Comparison of ENCODE assay signal across 25 cellular contexts in the genomic region with DNA sequence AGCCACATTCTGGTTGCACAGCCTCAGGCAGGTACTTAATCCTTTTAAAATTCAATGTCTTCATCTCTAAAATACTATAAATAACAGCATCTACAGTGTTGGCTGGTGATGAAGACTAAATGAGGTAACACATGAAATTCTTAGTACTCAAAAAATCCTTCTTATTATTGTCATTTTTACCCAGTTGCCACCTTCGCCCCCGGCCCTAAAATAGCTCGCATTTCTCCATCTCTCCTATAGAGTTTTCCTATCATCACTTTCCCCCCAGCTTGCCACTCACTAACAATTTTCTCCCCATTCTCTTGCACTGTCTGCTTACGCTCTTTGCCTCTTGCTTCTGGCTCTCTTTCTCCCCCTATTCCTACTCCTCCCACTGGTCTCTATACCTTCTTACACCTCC. TPM values are rescaled to one million over a fixed set of nuclear protein-coding genes. Genes with fewer than 3 reads are reported as not detected.
DNase-seq lines count a peak whose midpoint lies in the region; ATAC-seq, FAIRE-seq and TF ChIP-seq lines count a peak whose summit lies in the region.
"Had no signal": no experiment of that assay in that cellular context is flagged by ENCODE, and none has a peak within 500 bp of the region (broad histone marks: within the 10 kb centered on the region; RNA-seq: fewer than 3 reads in every experiment).

No MANE protein-coding gene starts in this region.

- CTCF ChIA-PET in CD4-positive, alpha-beta T cell (lab: Charles Lee), result no interaction called here
- CTCF ChIA-PET in HepG2 (lab: Yijun Ruan, JAX; ENCODE audit: low intra/inter-chr PET ratio, low total read pairs), result no interaction called here

- H3K27ac Mint-ChIP-seq in astrocyte (ENCODE audit: unreplicated experiment) (peak overlapping the region; percentile 4), mesothelial cell of epicardium (peak overlapping the region; percentile 2), neural progenitor cell (peak overlapping the region; percentile 99)
- no peak overlapping the region for H3K27ac Mint-ChIP-seq in CD4-positive, alpha-beta T cell
- H3K27ac Mint-ChIP-seq: CD14-positive monocyte; CD8-positive, alpha-beta T cell; GM23338 had no signal

- TF ChIP-seq CTCF in astrocyte (IDR thresholded peaks at IDR 0.05; ENCODE audit: insufficient read depth, low read depth, low read length), result no peak
- TF ChIP-seq CTCF in mesothelial cell of epicardium (IDR thresholded peaks at IDR 0.05; ENCODE audit: unreplicated experiment), result no peak
- TF ChIP-seq CTCF in neural progenitor cell (IDR thresholded peaks at IDR 0.05), result no peak
- TF ChIP-seq CTCF in CD4-positive, alpha-beta T cell (IDR thresholded peaks at IDR 0.05), result no peak
- TF ChIP-seq CTCF in HepG2 (CRISPR knock-in tag; IDR thresholded peaks at IDR 0.05), result no peak

- H3K9me3 ChIP-seq in astrocyte (ENCODE audit: insufficient read depth, low read depth, low read length) (peaks cover 2% of the 10 kb centered on the region), neural progenitor cell (ENCODE audit: low read depth) (no peaks in the 10 kb centered on the region), HepG2 (ENCODE audit: low read length) (no peaks in the 10 kb centered on the region)
- no peaks in the 10 kb centered on the region for H3K9me3 ChIP-seq in CD4-positive, alpha-beta T cell (ENCODE audit: control insufficient read depth, low read length)
- H3K9me3 ChIP-seq: BE2C; BLaER1 treated with 17β-estradiol and CSF1 and Interleukin-3, amounts not matched to agents 10 nM and 100 nM; HAP-1 had no signal

- BruUV-seq in HepG2 (replicated peaks; lab: Mats Ljungman, UMichigan), result no TSS peak

- H4K20me1 ChIP-seq in astrocyte (ENCODE audit: insufficient read depth, low read length) (no peaks in the 10 kb centered on the region), neural progenitor cell (ENCODE audit: low read depth) (no peaks in the 10 kb centered on the region), HepG2 (ENCODE audit: insufficient read depth, low read length) (no peaks in the 10 kb centered on the region)
- H4K20me1 ChIP-seq: BLaER1 treated with 17β-estradiol and CSF1 and Interleukin-3, amounts not matched to agents 10 nM and 100 nM had no signal

- intact Hi-C loops in CD4-positive, alpha-beta T cell (cut with DNase I, micrococcal nuclease), result no loop called here
- intact Hi-C loops in HepG2 (cut with micrococcal nuclease; ENCODE audit: unreplicated experiment), result no loop called here

- POLR2A ChIA-PET in CD4-positive, alpha-beta T cell (lab: Charles Lee), result interaction anchor here (1.0 kb wide), 1 partner anchor 44 kb away, joined by 3 read pairs; no protein-coding TSS in a partner anchor
- POLR2A ChIA-PET in HepG2 (lab: Yijun Ruan, JAX), result no interaction called here

- no peak for TF ChIP-seq POLR2A in HepG2 (IDR thresholded peaks at IDR 0.05; ENCODE audit: insufficient read depth in 1 of 2, low read depth in 2 of 2, low read length in 2 of 2)

- no peak for ATAC-seq in CD4-positive, alpha-beta T cell (ENCODE audit: poor library complexity)
- ATAC-seq in HepG2, result no peak
- ATAC-seq: A549; CD8-positive, alpha-beta T cell; GM12878; GM23338 had no signal

- H3K4me1 Mint-ChIP-seq in astrocyte (ENCODE audit: low read depth, unreplicated experiment) (peaks cover 5% of the 10 kb centered on the region), mesothelial cell of epicardium (peaks cover 27% of the 10 kb centered on the region), neural progenitor cell (peaks cover 47% of the 10 kb centered on the region)
- H3K4me1 Mint-ChIP-seq in CD4-positive, alpha-beta T cell (ENCODE audit: low read depth), result no peaks in the 10 kb centered on the region
- H3K4me1 Mint-ChIP-seq: CD14-positive monocyte had no signal

- H3K36me3 Mint-ChIP-seq in astrocyte (ENCODE audit: low read depth, unreplicated experiment), result peaks cover 2% of the 10 kb centered on the region
- H3K36me3 Mint-ChIP-seq in mesothelial cell of epicardium, result no peaks in the 10 kb centered on the region
- no peaks in the 10 kb centered on the region for H3K36me3 Mint-ChIP-seq in neural progenitor cell
- H3K36me3 Mint-ChIP-seq in CD4-positive, alpha-beta T cell (ENCODE audit: low read depth), result no peaks in the 10 kb centered on the region
- H3K36me3 Mint-ChIP-seq: CD14-positive monocyte; CD8-positive, alpha-beta T cell had no signal

- in situ Hi-C loops in HepG2 (cut with HindIII; ENCODE audit: extremely low pct_ligation_motif_present, low pct_unique_long_range_greater_than_20kb), result no loop called here

- H3K4me2 ChIP-seq in astrocyte (ENCODE audit: low read length) (no peak overlapping the region), neural progenitor cell (no peak overlapping the region), HepG2 (ENCODE audit: low read depth, low read length) (no peak overlapping the region)
- H3K4me2 ChIP-seq: A549; BLaER1 treated with 17β-estradiol and CSF1 and Interleukin-3, amounts not matched to agents 10 nM and 100 nM; GM23338 had no signal

- H3K27me3 Mint-ChIP-seq in astrocyte (ENCODE audit: low read depth, unreplicated experiment), result peaks cover 9% of the 10 kb centered on the region
- no peaks in the 10 kb centered on the region for H3K27me3 Mint-ChIP-seq in mesothelial cell of epicardium (ENCODE audit: low read depth)
- peaks cover 7% of the 10 kb centered on the region for H3K27me3 Mint-ChIP-seq in neural progenitor cell (ENCODE audit: insufficient read depth, low read depth)
- H3K27me3 Mint-ChIP-seq in CD4-positive, alpha-beta T cell, result peaks cover 27% of the 10 kb centered on the region

- no peaks in the 10 kb centered on the region for H3F3A ChIP-seq in neural progenitor cell (ENCODE audit: low read depth)

- H3K4me3 Mint-ChIP-seq in astrocyte (ENCODE audit: unreplicated experiment) (no peak overlapping the region), mesothelial cell of epicardium (no peak overlapping the region), neural progenitor cell (no peak overlapping the region)
- H3K4me3 Mint-ChIP-seq in CD4-positive, alpha-beta T cell, result no peak overlapping the region
- H3K4me3 Mint-ChIP-seq: CD14-positive monocyte; CD8-positive, alpha-beta T cell; GM23338 had no signal

- DNase-seq in astrocyte (ENCODE audit: low read depth) (no peak), mesothelial cell of epicardium (ENCODE audit: low spot score in 2 of 2, unreplicated experiment in 2 of 2) (no peak), neural progenitor cell (ENCODE audit: low spot score) (no peak), CD1c-positive myeloid dendritic cell (ENCODE audit: extremely low spot score) (no peak), NCI-H748 (lab: John Stamatoyannopoulos, UW; ENCODE audit: unreplicated experiment) (no peak), HepG2 (ENCODE audit: low spot score) (no peak)
- DNase-seq in CD4-positive, alpha-beta T cell, result no peak
- DNase-seq: 8988T; ACHN; AML-193; BE2C; CD8-positive, alpha-beta T cell; DMS 273 treated with DMSO at 0.1 percent for 48 hours; DMS79; EL; GDM1 had no signal

- no peak for TF ChIP-seq RAD21 in HepG2 (CRISPR knock-in tag; IDR thresholded peaks at IDR 0.05)

- H3K9me3 Mint-ChIP-seq in astrocyte (ENCODE audit: unreplicated experiment) (no peaks in the 10 kb centered on the region), mesothelial cell of epicardium (peaks cover 3% of the 10 kb centered on the region), neural progenitor cell (peaks cover 4% of the 10 kb centered on the region)
- no peaks in the 10 kb centered on the region for H3K9me3 Mint-ChIP-seq in CD4-positive, alpha-beta T cell
- H3K9me3 Mint-ChIP-seq: CD8-positive, alpha-beta T cell; GM23338 had no signal

- no peaks in the 10 kb centered on the region for H3K27me3 ChIP-seq in astrocyte (ENCODE audit: insufficient read depth, low read length)
- no peaks in the 10 kb centered on the region for H3K27me3 ChIP-seq in neural progenitor cell
- H3K27me3 ChIP-seq in CD4-positive, alpha-beta T cell (ENCODE audit: control insufficient read depth, insufficient read depth, low read length), result peaks cover 16% of the 10 kb centered on the region
- peaks cover 0 to 31% of the 10 kb centered on the region in 2 experiments; a peak in 4 of 5 replicates for H3K27me3 ChIP-seq in HepG2 (ENCODE audit: control insufficient read depth in 1 of 2, insufficient read depth in 2 of 2, low read length in 2 of 2)
- H3K27me3 ChIP-seq: BE2C; BLaER1 treated with 17β-estradiol and CSF1 and Interleukin-3, amounts not matched to agents 10 nM and 100 nM had no signal

- H3K27ac ChIP-seq in astrocyte (ENCODE audit: low read depth, low read length), result no peak overlapping the region
- no peak overlapping the region for H3K27ac ChIP-seq in neural progenitor cell
- no peak overlapping the region for H3K27ac ChIP-seq in CD4-positive, alpha-beta T cell (ENCODE audit: low read depth, low read length)
- H3K27ac ChIP-seq in HepG2 (ENCODE audit: extremely low read length, insufficient read depth, low read length), result no peak overlapping the region
- H3K27ac ChIP-seq: A549; BLaER1 treated with 17β-estradiol and CSF1 and Interleukin-3, amounts not matched to agents 10 nM and 100 nM had no signal

- FAIRE-seq in astrocyte (lab: Jason Lieb, UNC) (no peak), HepG2 (lab: Jason Lieb, UNC) (no peak)
- FAIRE-seq: A549, D721Med, GM12878, GM19239, H54 had no signal

- WGBS in HepG2 (ENCODE audit: low lambda C conversion rate), result 19% methylated on average over 4 of the region's 4 CpGs

- no peak overlapping the region for H2AFZ ChIP-seq in astrocyte (ENCODE audit: low read depth, low read length)
- H2AFZ ChIP-seq in neural progenitor cell (replicated peaks), result no peak overlapping the region
- H2AFZ ChIP-seq in HepG2 (ENCODE audit: low read length), result no peak overlapping the region
- H2AFZ ChIP-seq: GM23338 had no signal

- no peak overlapping the region for H3K4me3 ChIP-seq in astrocyte (ENCODE audit: insufficient read depth, low read depth, low read length)
- H3K4me3 ChIP-seq in neural progenitor cell, result no peak overlapping the region
- no peak overlapping the region for H3K4me3 ChIP-seq in HepG2 (replicated peaks in 1 of 3; ENCODE audit: insufficient read depth in 1 of 3, low read depth in 2 of 3, low read length in 3 of 3)
- H3K4me3 ChIP-seq: A549; BLaER1 treated with 17β-estradiol and CSF1 and Interleukin-3, amounts not matched to agents 10 nM and 100 nM; GM12878; GM23338; HAP-1 had no signal

- H3K9ac ChIP-seq in astrocyte (ENCODE audit: low read length), result no peak overlapping the region
- H3K9ac ChIP-seq in neural progenitor cell, result no peak overlapping the region
- H3K9ac ChIP-seq in HepG2 (ENCODE audit: insufficient read depth, low read depth, low read length), result no peak overlapping the region
- H3K9ac ChIP-seq: BLaER1 treated with 17β-estradiol and CSF1 and Interleukin-3, amounts not matched to agents 10 nM and 100 nM had no signal

- TF ChIP-seq EP300 in HepG2 (IDR thresholded peaks at IDR 0.05; ENCODE audit: low read depth in 2 of 2, low read length in 2 of 2) (no peak), HepG2 (CRISPR knock-in tag; IDR thresholded peaks at IDR 0.05; ENCODE audit: borderline replicate concordance) (no peak)

- H3K4me1 ChIP-seq in astrocyte (ENCODE audit: insufficient read depth, low read length), result peaks cover 7% of the 10 kb centered on the region
- H3K4me1 ChIP-seq in neural progenitor cell, result peaks cover 16% of the 10 kb centered on the region
- no peaks in the 10 kb centered on the region for H3K4me1 ChIP-seq in HepG2 (ENCODE audit: insufficient read depth, low read length)
- H3K4me1 ChIP-seq: A549 had no signal

- no peaks in the 10 kb centered on the region for H3K36me3 ChIP-seq in astrocyte (ENCODE audit: insufficient read depth, low read length)
- H3K36me3 ChIP-seq in neural progenitor cell, result no peaks in the 10 kb centered on the region
- H3K36me3 ChIP-seq in HepG2 (replicated peaks in 1 of 2; ENCODE audit: control insufficient read depth in 1 of 2, insufficient read depth in 2 of 2, low read length in 2 of 2), result no peaks in the 10 kb centered on the region
- H3K36me3 ChIP-seq: BE2C; BLaER1 treated with 17β-estradiol and CSF1 and Interleukin-3, amounts not matched to agents 10 nM and 100 nM; HAP-1 had no signal

- H3K79me2 ChIP-seq in astrocyte (ENCODE audit: insufficient read depth, low read length), result no peaks in the 10 kb centered on the region
- no peaks in the 10 kb centered on the region for H3K79me2 ChIP-seq in neural progenitor cell (ENCODE audit: low read depth)
- H3K79me2 ChIP-seq in HepG2 (ENCODE audit: insufficient read depth, low read length), result no peaks in the 10 kb centered on the region

RNA-seq across cellular contexts. Expression of gene MARCHF10, which starts 59.9 kb away (rescaled TPM):
- total RNA-seq in astrocyte (not detected in 2 replicates), mesothelial cell of epicardium (0.18 to 1.1 TPM (median 0.53 TPM) in 3 replicates), neural progenitor cell (ENCODE audit: low replicate concordance) (0.46 and 0.51 TPM in 2 replicates), HepG2 (2016; rRNA removed; fragmentation: Illumina TruSeq; extraction: Trizol) (not detected in 2 replicates)
- total RNA-seq in CD4-positive, alpha-beta T cell, result not detected
- total RNA-seq in HepG2 (2016; cell fraction: cytosol; rRNA removed; fragmentation: Illumina TruSeq; extraction: Trizol; ENCODE audit: low read depth), result not detected in 2 replicates
- not detected in 2 replicates for total RNA-seq in HepG2 (2016; cell fraction: insoluble cytoplasmic fraction; rRNA removed; fragmentation: Illumina TruSeq; extraction: Trizol)
- not detected in 2 replicates for total RNA-seq in HepG2 (2016; cell fraction: membrane; rRNA removed; fragmentation: Illumina TruSeq; extraction: Trizol)
- not detected in 2 replicates for total RNA-seq in HepG2 (2016; cell fraction: nucleus; rRNA removed; fragmentation: Illumina TruSeq; extraction: Trizol)
- polyA plus RNA-seq in HepG2 (2011; rRNA removed), result not detected in 2 replicates
- polyA plus RNA-seq in HepG2 (2011; cell fraction: cytosol; rRNA removed), result not detected in 2 replicates
- polyA plus RNA-seq in HepG2 (2011; cell fraction: nucleus; rRNA removed), result not detected in 2 replicates
- not detected in 2 replicates for polyA plus RNA-seq in HepG2 (2012)
- not detected in 2 replicates for polyA plus RNA-seq in HepG2 (2016; cell fraction: cytosol; fragmentation: Illumina TruSeq; extraction: Trizol; ENCODE audit: low read depth)
- not detected in 2 replicates for polyA plus RNA-seq in HepG2 (2016; cell fraction: insoluble cytoplasmic fraction; fragmentation: Illumina TruSeq; extraction: Trizol; ENCODE audit: low read depth)
- not detected in 2 replicates for polyA plus RNA-seq in HepG2 (2016; cell fraction: membrane; fragmentation: Illumina TruSeq; extraction: Trizol; ENCODE audit: low read depth)
- polyA plus RNA-seq in HepG2 (2016; cell fraction: nucleus; fragmentation: Illumina TruSeq; extraction: Trizol; ENCODE audit: insufficient read depth, low read depth), result not detected in 2 replicates
- polyA minus RNA-seq in HepG2 (2011; rRNA and poly(A)+ RNA removed; ENCODE audit: low replicate concordance), result 0.19 TPM in 1 of 2 replicates, not detected in the other
- not detected in 2 replicates for polyA minus RNA-seq in HepG2 (2011; cell fraction: cytosol; rRNA and poly(A)+ RNA removed)
- not detected in 2 replicates for polyA minus RNA-seq in HepG2 (2011; cell fraction: nucleus; rRNA and poly(A)+ RNA removed)
- total RNA-seq: CD8-positive, alpha-beta T cell; GM23338 had no signal
- polyA plus RNA-seq: CD14-positive monocyte had no signal
